24 cellular contexts compared by ENCODE assay signal in genomic region chr4:77713884-77714283, GRCh38.
"Had no signal": no experiment of that assay in that cellular context is flagged by ENCODE, and none has a peak within 500 bp of the region (broad histone marks: within the 10 kb centered on the region; RNA-seq: fewer than 3 reads in every experiment).

No MANE protein-coding gene starts in this region.

- DNase-seq: colonic mucosa; effector CD8-positive, alpha-beta T cell; endodermal cell; foreskin fibroblast; gastrocnemius medialis; head of caudate nucleus; kidney; left cardiac atrium; left lung; mammary epithelial cell; mesendoderm; midbrain; naive thymus-derived CD4-positive, alpha-beta T cell; stimulated activated CD4-positive, alpha-beta T cell treated with anti-CD3 and anti-CD28 coated beads, Interleukin-12 subunit alpha, Interleukin-12 subunit beta, amount 100 ng/mL, for 4 hours; stimulated activated CD4-positive, alpha-beta T cell treated with anti-CD3 and anti-CD28 coated beads, Interleukin-1b, Interleukin-23, amount 100 ng/mL, for 48 hours; stimulated activated CD4-positive, alpha-beta T cell treated with anti-CD3 and anti-CD28 coated beads, Interleukin-4, amount 100 ng/mL, for 1 hour; stimulated activated CD8-positive, alpha-beta memory T cell treated with anti-CD3 and anti-CD28 coated beads, Interleukin-4, amount 100 ng/mL, for 48 hours; stimulated activated naive CD4-positive, alpha-beta T cell treated with Interleukin-2 at 50 U/mL for 16 hours; upper lobe of left lung had no signal

- H3K9me3 Mint-ChIP-seq: dendritic cell treated with granulocyte-macrophage colony-stimulating factor and Interleukin-4, amounts not matched to agents 40 ng/mL and 50 ng/mL, for 4 days; endodermal cell; neural crest cell had no signal

- H3K27me3 Mint-ChIP-seq: dendritic cell treated with granulocyte-macrophage colony-stimulating factor and Interleukin-4, amounts not matched to agents 40 ng/mL and 50 ng/mL, for 4 days; naive thymus-derived CD4-positive, alpha-beta T cell; progenitor cell of endocrine pancreas had no signal

- H3K27ac Mint-ChIP-seq: dendritic cell treated with granulocyte-macrophage colony-stimulating factor and Interleukin-4, amounts not matched to agents 40 ng/mL and 50 ng/mL, for 4 days; endodermal cell had no signal

- ATAC-seq: esophagus mucosa; gastrocnemius medialis; left cardiac atrium; left lung; naive thymus-derived CD4-positive, alpha-beta T cell; sciatic nerve had no signal

- H3K4me1 Mint-ChIP-seq: endodermal cell had no signal

- H3K4me3 Mint-ChIP-seq: dendritic cell treated with granulocyte-macrophage colony-stimulating factor and Interleukin-4, amounts not matched to agents 40 ng/mL and 50 ng/mL, for 4 days; endodermal cell; naive thymus-derived CD4-positive, alpha-beta T cell; neural crest cell had no signal
